Comparison of ENCODE assay signal across 6 cellular contexts in the genomic region with DNA sequence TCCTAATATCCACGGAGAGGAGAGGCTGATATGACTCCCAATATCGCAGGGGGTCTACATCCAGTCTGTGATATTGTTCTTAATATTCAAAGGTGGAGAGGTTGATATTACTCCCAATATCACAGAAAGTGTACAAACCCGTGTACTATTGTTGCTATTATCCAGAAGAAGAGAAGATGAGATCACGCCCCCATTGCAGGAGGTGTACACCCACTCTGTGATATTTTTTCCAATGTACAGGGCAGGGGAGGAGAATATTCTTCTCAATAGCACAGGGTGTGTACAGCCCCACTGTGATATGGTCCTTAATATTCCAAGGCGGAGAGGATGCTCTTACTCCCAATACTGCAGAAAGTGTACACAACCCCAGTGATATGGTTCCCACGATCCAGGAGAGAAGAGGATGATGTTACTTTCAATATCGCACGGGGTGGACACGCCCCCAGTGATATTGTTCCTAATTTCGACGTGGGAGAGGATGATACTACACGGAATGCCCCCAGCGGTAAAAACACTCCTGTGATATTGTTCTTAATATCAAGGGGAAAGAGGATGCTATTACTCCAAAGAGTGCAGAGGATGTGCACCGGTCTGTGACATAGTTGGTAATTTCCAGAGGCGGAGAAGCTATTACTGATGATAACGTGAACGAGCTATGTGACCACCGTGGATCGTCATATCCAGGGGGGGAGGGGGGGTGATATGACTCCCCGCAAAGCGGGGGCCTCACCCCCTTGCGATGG. TPM values are rescaled to one million over a fixed set of nuclear protein-coding genes. Genes with fewer than 3 reads are reported as not detected.
"Had no signal": no experiment of that assay in that cellular context is flagged by ENCODE, and none has a peak within 500 bp of the region (broad histone marks: within the 10 kb centered on the region; RNA-seq: fewer than 3 reads in every experiment).

No MANE protein-coding gene starts in this region.

RNA-seq across cellular contexts. Expression of a gene that starts 11.1 kb away (rescaled TPM):
- total RNA-seq: activated CD4-positive, alpha-beta memory T cell treated with anti-CD3 and anti-CD28 coated beads, Interleukin-2, amount 10 ng/mL, durations not matched to agents 7 days and 5 days; activated naive CD4-positive, alpha-beta T cell treated with anti-CD3 and anti-CD28 coated beads for 36 hours; activated T-helper 1 cell treated with anti-CD3 and anti-CD28 coated beads, Interleukin-12 subunit alpha, Interleukin-12 subunit beta, Interleukin-2, Interleukin-4 antibody, amounts not matched to agents 30 ng/mL and 10 ng/mL and 1 ng/mL, durations not matched to agents 14 hours and 24 hours and 36 hours; LHCN-M2; Right ventricle myocardium superior; T-helper 1 cell treated with Interleukin-12 subunit alpha and Interleukin-12 subunit beta and Interleukin-4 antibody, amounts not matched to agents 30 ng/mL and 1 ng/mL, for 36 hours had no signal
